2 cellular contexts compared by ENCODE assay signal in the genomic region with DNA sequence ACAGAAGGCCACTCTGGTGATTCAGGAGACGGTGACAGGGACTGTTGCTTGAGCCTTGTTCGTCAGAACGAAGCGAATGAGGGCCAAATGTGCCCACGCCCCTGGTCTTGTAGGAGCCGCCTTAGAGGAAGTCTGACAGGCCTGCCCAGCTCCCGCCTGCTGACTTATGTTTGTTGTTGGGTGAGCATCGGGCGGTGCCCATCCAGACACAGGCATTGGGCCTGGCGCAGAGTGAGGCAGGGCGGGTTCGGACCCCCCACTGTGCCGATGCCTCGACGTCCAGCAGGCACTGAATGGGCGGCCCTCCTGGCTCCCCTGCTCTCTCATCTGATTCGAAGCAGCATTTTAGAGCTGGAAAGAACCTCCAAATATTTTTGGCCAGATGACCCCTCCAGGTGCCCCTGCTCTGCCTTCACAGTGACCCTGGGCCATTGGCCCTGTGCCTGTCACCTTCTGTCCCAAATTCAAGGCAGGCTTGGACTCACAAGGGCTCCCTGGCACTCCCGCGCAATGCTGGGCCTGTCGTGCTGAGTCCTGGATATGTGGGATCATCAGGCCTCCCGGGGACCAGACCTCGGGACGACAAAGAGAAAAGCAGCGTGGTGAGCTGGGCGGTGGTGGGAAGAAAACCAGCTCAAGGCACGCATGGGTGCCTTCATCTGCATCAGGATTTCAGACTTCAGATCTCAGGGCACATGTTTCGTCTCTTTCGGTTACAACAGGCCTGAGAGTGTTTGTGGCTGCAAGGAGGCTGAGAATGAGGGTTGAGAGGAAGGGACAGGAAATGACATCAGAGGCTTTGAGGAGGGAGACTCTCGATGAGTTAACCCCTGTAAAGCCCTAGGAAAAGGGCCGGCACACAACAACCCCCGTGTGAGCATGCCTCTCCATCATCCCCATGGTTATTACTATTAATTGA.
A peak's percentile ranks its signal among the peaks of the same experiment; 100 is the strongest.
TF ChIP-seq lines count a peak whose summit lies in the region.

No MANE protein-coding gene starts in this region.

TF ChIP-seq in GM12878, 131 proteins besides CTCF, POLR2A, EP300 and RAD21:
- TF ChIP-seq PAX5 (IDR thresholded peaks at IDR 0.05; ENCODE audit: borderline replicate concordance, low read depth, low read length) (0 out of 2 replicates have a peak, but pooled peaks have one; percentile 59), SMAD5 (IDR thresholded peaks at IDR 0.05; ENCODE audit: low read depth) (no peak)

TF ChIP-seq in neural cell, 6 proteins besides CTCF, POLR2A, EP300 and RAD21 (continued from another document):
- TF ChIP-seq EZH2 (IDR thresholded peaks at IDR 0.05; ENCODE audit: borderline replicate concordance, insufficient read depth, low read length, poor library complexity, severe bottlenecking) = no peak
- TF ChIP-seq TAF1 (IDR thresholded peaks at IDR 0.05; ENCODE audit: low read depth) = no peak
- TF ChIP-seq REST (IDR thresholded peaks at IDR 0.05; ENCODE audit: borderline replicate concordance) = no peak
